ENCODE assay signal across 12 cellular contexts in genomic region chr7:35754741-35755140, GRCh38. TPM values are rescaled to one million over a fixed set of nuclear protein-coding genes. Genes with fewer than 3 reads are reported as not detected.
DNase-seq lines count a peak whose midpoint lies in the region; ATAC-seq and TF ChIP-seq lines count a peak whose summit lies in the region.
"Had no signal": no experiment of that assay in that cellular context is flagged by ENCODE, and none has a peak within 500 bp of the region (broad histone marks: within the 10 kb centered on the region; RNA-seq: fewer than 3 reads in every experiment).

No MANE protein-coding gene starts in this region.

- no peaks in the 10 kb centered on the region for H3K36me3 ChIP-seq in heart left ventricle
- no peaks in the 10 kb centered on the region for H3K36me3 ChIP-seq in rectal smooth muscle tissue (ENCODE audit: control insufficient read depth, insufficient read depth, low read length)
- no peaks in the 10 kb centered on the region for H3K36me3 ChIP-seq in mammary epithelial cell (ENCODE audit: insufficient read depth, low read length)

- peaks cover 0 to 53% (median 18%) of the 10 kb centered on the region in 12 donors for H3K4me1 ChIP-seq in heart left ventricle
- H3K4me1 ChIP-seq in rectal smooth muscle tissue (ENCODE audit: control insufficient read depth, insufficient read depth, low read length), result peaks cover 15% of the 10 kb centered on the region
- H3K4me1 ChIP-seq in mammary epithelial cell (ENCODE audit: insufficient read depth, low read length), result peaks cover 5% of the 10 kb centered on the region

- no peak overlapping the region for H2AFZ ChIP-seq in mammary epithelial cell (ENCODE audit: low read depth, low read length)

- in situ Hi-C loops in mammary epithelial cell (cut with MboI; ENCODE audit: low sequenced_read_pairs in 2 of 2), result no loop called here

- peak overlapping the region in 10 of 12 donors; percentile 21 to 75 (median 56) for H3K27ac ChIP-seq in heart left ventricle
- H3K27ac ChIP-seq in rectal smooth muscle tissue (ENCODE audit: low read depth, low read length), result peak overlapping the region; percentile 81
- no peak overlapping the region for H3K27ac ChIP-seq in mammary epithelial cell (ENCODE audit: insufficient read depth, low read depth, low read length)

- H3K4me3 ChIP-seq in heart left ventricle, result no peak overlapping the region
- H3K4me3 ChIP-seq in rectal smooth muscle tissue (ENCODE audit: low read length), result no peak overlapping the region
- no peak overlapping the region for H3K4me3 ChIP-seq in mammary epithelial cell (replicated peaks in 1 of 3; ENCODE audit: insufficient read depth in 1 of 3, low read depth in 2 of 3, low read length in 3 of 3)

- H3K27me3 ChIP-seq in heart left ventricle (no peaks in the 10 kb centered on the region), rectal smooth muscle tissue (ENCODE audit: control insufficient read depth, insufficient read depth, low read length) (no peaks in the 10 kb centered on the region), mammary epithelial cell (ENCODE audit: insufficient read depth, low read length) (no peaks in the 10 kb centered on the region)

- ATAC-seq in SK-N-SH treated with all-trans-retinoic acid at 6 μM for 48 hours (peak; percentile 26; the same call in 2 of the 3 replicates), heart left ventricle (peak; percentile 58 to 79 (median 69)), HG02642 (IDR thresholded peaks at IDR 0.05; ENCODE audit: poor library complexity, unreplicated experiment) (no peak)
- ATAC-seq: left colon had no signal

- DNase-seq in GM03348 (ENCODE audit: low spot score) (peak; percentile 11), heart left ventricle (no peak), mammary epithelial cell (no peak), AML-193 (lab: John Stamatoyannopoulos, UW) (no peak), GM20000 (ENCODE audit: low spot score) (no peak)
- DNase-seq: activated B cell treated with CpG ODN at 0.5 μM for 24 hours; activated CD8-positive, alpha-beta memory T cell treated with anti-CD3 and anti-CD28 coated beads, Interleukin-2, amount 50 U/mL, for 4 hours; stimulated activated CD4-positive, alpha-beta T cell treated with anti-CD3 and anti-CD28 coated beads, Interleukin-12 subunit alpha, Interleukin-12 subunit beta, amount 100 ng/mL, for 4 hours had no signal

- no peaks in the 10 kb centered on the region for H3K79me2 ChIP-seq in mammary epithelial cell (ENCODE audit: insufficient read depth, low read length)

- 37 to 44% (median 40%) methylated on average over 1 of the region's 1 CpG for WGBS in heart left ventricle, 4 donors
- 86% methylated on average over 1 of the region's 1 CpG for WGBS in mammary epithelial cell (ENCODE audit: low coverage, missing lambda C conversion rate)

- no TSS peak for BruUV-seq in mammary epithelial cell (replicated peaks; lab: Mats Ljungman, UMichigan)

- H3K4me2 ChIP-seq in mammary epithelial cell (ENCODE audit: insufficient read depth, low read depth, low read length), result no peak overlapping the region

- H4K20me1 ChIP-seq in mammary epithelial cell (ENCODE audit: insufficient read depth, low read length), result no peaks in the 10 kb centered on the region

- no peak for TF ChIP-seq POLR2A in heart left ventricle (IDR thresholded peaks at IDR 0.05)

- H3K9me3 ChIP-seq in heart left ventricle (no peaks in the 10 kb centered on the region), mammary epithelial cell (replicated peaks; ENCODE audit: insufficient read depth, low read length) (no peaks in the 10 kb centered on the region)

- H3K9ac ChIP-seq in rectal smooth muscle tissue (ENCODE audit: low read length) (no peak overlapping the region), mammary epithelial cell (ENCODE audit: insufficient read depth, low read length) (no peak overlapping the region)

- intact Hi-C loops in heart left ventricle (cut with DNase I) (loop anchor here in 3 of 10 donors (5.0 to 10.0 kb wide), 3 partner anchors 37 to 50 kb away; partner anchors contain the start of gene SEPTIN7 (in 1 of the 3)), mammary epithelial cell (cut with micrococcal nuclease) (no loop called here)

- TF ChIP-seq CTCF in heart left ventricle (IDR thresholded peaks at IDR 0.05), result no peak
- no peak for TF ChIP-seq CTCF in mammary epithelial cell (conservative IDR thresholded peaks at IDR 0.05 in 1 of 2, IDR thresholded peaks at IDR 0.05 in 1 of 2; ENCODE audit: extremely low read depth in 1 of 2, insufficient read depth in 1 of 2, low read depth in 1 of 2, low read length in 2 of 2)
- no peak for TF ChIP-seq CTCF in GM20000 (IDR thresholded peaks at IDR 0.05; ENCODE audit: extremely low read depth, missing control alignments)

- dilution Hi-C loops in mammary epithelial cell (cut with HindIII; ENCODE audit: low sequenced_read_pairs), result no loop called here

- CTCF ChIA-PET in mammary epithelial cell (lab: Charles Lee; ENCODE audit: low non-redundant PET), result no interaction called here

TF ChIP-seq in SK-N-SH treated with all-trans-retinoic acid at 6 μM for 48 hours, 23 proteins besides CTCF, POLR2A, EP300 and RAD21:
- TF ChIP-seq TCF4 (CRISPR knock-in tag; IDR thresholded peaks at IDR 0.05; ENCODE audit: borderline replicate concordance) (peak; percentile 45), GLIS3 (CRISPR knock-in tag; IDR thresholded peaks at IDR 0.05) (0 out of 2 replicates have a peak, but pooled peaks have one; percentile 49), ZNF8 (CRISPR knock-in tag; IDR thresholded peaks at IDR 0.05) (no peak)
TF ChIP-seq in SK-N-SH treated with all-trans-retinoic acid at 6 μM for 48 hours: peak in this region for 2.

RNA-seq across cellular contexts. Expression of gene SEPTIN7, which starts 46.1 kb away (rescaled TPM):
- 100 to 1,000 TPM; 133 to 232 (median 200) TPM for total RNA-seq in heart left ventricle
- polyA plus RNA-seq in heart left ventricle, result 100 to 1,000 TPM; 119 to 200 TPM
- total RNA-seq in mammary epithelial cell, result 100 to 1,000 TPM; 137 to 184 TPM
- 113 TPM for polyA plus RNA-seq in mammary epithelial cell
- 93.8 TPM for polyA minus RNA-seq in mammary epithelial cell

RNA-seq across cellular contexts. Expression of gene HERPUD2, which starts 59.8 kb away (rescaled TPM):
- total RNA-seq in heart left ventricle, result 10 to 100 TPM; 10.3 to 26.3 (median 17.1) TPM
- polyA plus RNA-seq in heart left ventricle, result 1 to 10 TPM; 6.4 to 9.8 TPM
- 10 to 100 TPM; 28.7 to 42.2 TPM for total RNA-seq in mammary epithelial cell
- 39.4 TPM for polyA plus RNA-seq in mammary epithelial cell
- 98.9 TPM for polyA minus RNA-seq in mammary epithelial cell
